16 cellular contexts compared by ENCODE assay signal in the genomic region with DNA sequence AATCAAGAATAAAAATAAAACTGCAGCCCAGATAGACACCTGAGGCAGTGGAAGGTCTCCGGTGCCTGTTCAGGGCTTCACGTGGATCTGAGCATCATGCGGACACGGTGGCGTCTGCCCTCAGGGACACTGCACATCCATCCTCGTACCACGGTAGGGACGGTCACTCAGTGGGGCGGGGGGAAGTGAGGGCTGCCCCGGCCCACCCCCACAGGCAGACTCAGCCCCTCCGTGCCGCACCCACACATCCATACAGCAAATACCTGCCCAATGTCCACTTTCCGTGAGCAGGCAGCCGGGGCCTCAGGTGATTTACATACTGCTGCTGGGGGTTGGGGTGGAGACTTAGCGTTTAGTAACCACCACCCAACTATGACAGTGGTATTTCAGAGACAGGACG.
A peak's percentile ranks its signal among the peaks of the same experiment; 100 is the strongest.
DNase-seq lines count a peak whose midpoint lies in the region; ATAC-seq, FAIRE-seq and TF ChIP-seq lines count a peak whose summit lies in the region.
"Had no signal": no experiment of that assay in that cellular context is flagged by ENCODE, and none has a peak within 500 bp of the region (broad histone marks: within the 10 kb centered on the region; RNA-seq: fewer than 3 reads in every experiment).

No MANE protein-coding gene starts in this region.

- H3K36me3 Mint-ChIP-seq in activated T-helper 2 cell treated with anti-CD3 and anti-CD28 coated beads, Interferon-gamma antibody, Interleukin-2, Interleukin-4, amounts not matched to agents 10 μg/mL and 5 μg/mL and 100 μg/mL, durations not matched to agents 14 hours and 24 hours and 36 hours (ENCODE audit: low read depth): peaks cover 7% of the 10 kb centered on the region

- no peak overlapping the region for H3K4me3 Mint-ChIP-seq in activated T-helper 2 cell treated with anti-CD3 and anti-CD28 coated beads, Interferon-gamma antibody, Interleukin-2, Interleukin-4, amounts not matched to agents 10 μg/mL and 5 μg/mL and 100 μg/mL, durations not matched to agents 14 hours and 24 hours and 36 hours (ENCODE audit: low read depth)
- H3K4me3 Mint-ChIP-seq: CD8-positive, alpha-beta memory T cell; central memory CD8-positive, alpha-beta T cell had no signal

- DNase-seq in COLO668 (lab: John Stamatoyannopoulos, UW; ENCODE audit: unreplicated experiment) (peak; percentile 17), left lobe of liver (ENCODE audit: low spot score) (peak; percentile 37), GM19239 (ENCODE audit: insufficient read length, low spot score) (no peak)
- peak; percentile 1 for DNase-seq in stimulated activated CD8-positive, alpha-beta memory T cell treated with anti-CD3 and anti-CD28 coated beads, Interleukin-4, amount 100 ng/mL, for 48 hours
- no peak for DNase-seq in activated T-helper 2 cell treated with anti-CD3 and anti-CD28 coated beads, Interferon-gamma antibody, Interleukin-2, Interleukin-4, amounts not matched to agents 10 μg/mL and 5 μg/mL and 100 μg/mL, durations not matched to agents 14 hours and 24 hours and 36 hours (ENCODE audit: low spot score)
- DNase-seq: activated CD4-positive, alpha-beta T cell treated with anti-CD3 and anti-CD28 coated beads for 48 hours; activated gamma-delta T cell treated with Interleukin-2 at 50 U/mL for 16 hours; amniotic stem cell; CD8-positive, alpha-beta memory T cell; DMS79; effector CD4-positive, alpha-beta T cell; retina had no signal

- FAIRE-seq in GM19239 (lab: Jason Lieb, UNC): no peak
- FAIRE-seq: GM12892 had no signal

- ATAC-seq in SK-N-SH treated with all-trans-retinoic acid at 6 μM for 48 hours (peak; percentile 18; the same call in 1 of the 3 replicates), left lobe of liver (no peak), GM19463 (IDR thresholded peaks at IDR 0.05; ENCODE audit: unreplicated experiment) (no peak)

- peaks cover 15% of the 10 kb centered on the region for H3K9me3 Mint-ChIP-seq in activated T-helper 2 cell treated with anti-CD3 and anti-CD28 coated beads, Interferon-gamma antibody, Interleukin-2, Interleukin-4, amounts not matched to agents 10 μg/mL and 5 μg/mL and 100 μg/mL, durations not matched to agents 14 hours and 24 hours and 36 hours
- H3K9me3 Mint-ChIP-seq: CD8-positive, alpha-beta memory T cell had no signal

- no peaks in the 10 kb centered on the region for H3K27me3 Mint-ChIP-seq in activated T-helper 2 cell treated with anti-CD3 and anti-CD28 coated beads, Interferon-gamma antibody, Interleukin-2, Interleukin-4, amounts not matched to agents 10 μg/mL and 5 μg/mL and 100 μg/mL, durations not matched to agents 14 hours and 24 hours and 36 hours (ENCODE audit: low read depth)
- H3K27me3 Mint-ChIP-seq: central memory CD8-positive, alpha-beta T cell had no signal

- no peak overlapping the region for H3K27ac Mint-ChIP-seq in activated T-helper 2 cell treated with anti-CD3 and anti-CD28 coated beads, Interferon-gamma antibody, Interleukin-2, Interleukin-4, amounts not matched to agents 10 μg/mL and 5 μg/mL and 100 μg/mL, durations not matched to agents 14 hours and 24 hours and 36 hours

- intact Hi-C loops in activated T-helper 2 cell treated with anti-CD3 and anti-CD28 coated beads, Interferon-gamma antibody, Interleukin-2, Interleukin-4, amounts not matched to agents 10 μg/mL and 5 μg/mL and 100 μg/mL, durations not matched to agents 14 hours and 24 hours and 36 hours (cut with micrococcal nuclease): no loop called here

- no peaks in the 10 kb centered on the region for H3K4me1 Mint-ChIP-seq in activated T-helper 2 cell treated with anti-CD3 and anti-CD28 coated beads, Interferon-gamma antibody, Interleukin-2, Interleukin-4, amounts not matched to agents 10 μg/mL and 5 μg/mL and 100 μg/mL, durations not matched to agents 14 hours and 24 hours and 36 hours (ENCODE audit: low read depth)

TF ChIP-seq in SK-N-SH treated with all-trans-retinoic acid at 6 μM for 48 hours, 23 proteins besides CTCF, POLR2A, EP300 and RAD21:
- TF ChIP-seq ZC3H10 (CRISPR knock-in tag; IDR thresholded peaks at IDR 0.05) (no peak), ESRRG (CRISPR knock-in tag; IDR thresholded peaks at IDR 0.05) (no peak), ZFP30 (CRISPR knock-in tag; IDR thresholded peaks at IDR 0.05) (no peak)
- TF ChIP-seq, protein P1, sequence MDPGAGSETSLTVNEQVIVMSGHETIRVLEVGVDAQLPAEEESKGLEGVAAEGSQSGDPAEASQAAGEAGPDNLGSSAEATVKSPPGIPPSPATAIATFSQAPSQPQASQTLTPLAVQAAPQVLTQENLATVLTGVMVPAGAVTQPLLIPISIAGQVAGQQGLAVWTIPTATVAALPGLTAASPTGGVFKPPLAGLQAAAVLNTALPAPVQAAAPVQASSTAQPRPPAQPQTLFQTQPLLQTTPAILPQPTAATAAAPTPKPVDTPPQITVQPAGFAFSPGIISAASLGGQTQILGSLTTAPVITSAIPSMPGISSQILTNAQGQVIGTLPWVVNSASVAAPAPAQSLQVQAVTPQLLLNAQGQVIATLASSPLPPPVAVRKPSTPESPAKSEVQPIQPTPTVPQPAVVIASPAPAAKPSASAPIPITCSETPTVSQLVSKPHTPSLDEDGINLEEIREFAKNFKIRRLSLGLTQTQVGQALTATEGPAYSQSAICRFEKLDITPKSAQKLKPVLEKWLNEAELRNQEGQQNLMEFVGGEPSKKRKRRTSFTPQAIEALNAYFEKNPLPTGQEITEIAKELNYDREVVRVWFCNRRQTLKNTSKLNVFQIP (CRISPR knock-in tag; IDR thresholded peaks at IDR 0.05; ENCODE audit: borderline replicate concordance, low read depth): no peak

Comparison
In these comparisons a context has a peak if more than half of its experiments do, and no peak if none do; other contexts are left out.
1. DNase-seq: peak in COLO668 (single experiment), left lobe of liver (single experiment) and stimulated activated CD8-positive, alpha-beta memory T cell treated with anti-CD3 and anti-CD28 coated beads, Interleukin-4, amount 100 ng/mL, for 48 hours (single experiment); none in GM19239 (single experiment) and activated T-helper 2 cell treated with anti-CD3 and anti-CD28 coated beads, Interferon-gamma antibody, Interleukin-2, Interleukin-4, amounts not matched to agents 10 μg/mL and 5 μg/mL and 100 μg/mL, durations not matched to agents 14 hours and 24 hours and 36 hours (single experiment).